In genomic region chr17:76451480-76451879, GRCh38 we compare ENCODE assay signal across 1 cellular context.
TF ChIP-seq lines count a peak whose summit lies in the region.

No MANE protein-coding gene starts in this region.

TF ChIP-seq in GM23338, 12 proteins besides CTCF, POLR2A, EP300 and RAD21 (continued from another document):
- TF ChIP-seq, protein P1, sequence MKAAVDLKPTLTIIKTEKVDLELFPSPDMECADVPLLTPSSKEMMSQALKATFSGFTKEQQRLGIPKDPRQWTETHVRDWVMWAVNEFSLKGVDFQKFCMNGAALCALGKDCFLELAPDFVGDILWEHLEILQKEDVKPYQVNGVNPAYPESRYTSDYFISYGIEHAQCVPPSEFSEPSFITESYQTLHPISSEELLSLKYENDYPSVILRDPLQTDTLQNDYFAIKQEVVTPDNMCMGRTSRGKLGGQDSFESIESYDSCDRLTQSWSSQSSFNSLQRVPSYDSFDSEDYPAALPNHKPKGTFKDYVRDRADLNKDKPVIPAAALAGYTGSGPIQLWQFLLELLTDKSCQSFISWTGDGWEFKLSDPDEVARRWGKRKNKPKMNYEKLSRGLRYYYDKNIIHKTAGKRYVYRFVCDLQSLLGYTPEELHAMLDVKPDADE (IDR thresholded peaks at IDR 0.05): no peak
- TF ChIP-seq EZH2 (IDR thresholded peaks at IDR 0.05; ENCODE audit: low read depth, unreplicated experiment) (no peak), EZH2phosphoT487 (IDR thresholded peaks at IDR 0.05; ENCODE audit: unreplicated experiment) (no peak), POLR2AphosphoS5 (IDR thresholded peaks at IDR 0.05; ENCODE audit: low read depth) (no peak), JUNB (IDR thresholded peaks at IDR 0.05; ENCODE audit: unreplicated experiment) (no peak), NANOG (IDR thresholded peaks at IDR 0.05; ENCODE audit: borderline replicate concordance) (no peak)
- TF ChIP-seq, protein P2, sequence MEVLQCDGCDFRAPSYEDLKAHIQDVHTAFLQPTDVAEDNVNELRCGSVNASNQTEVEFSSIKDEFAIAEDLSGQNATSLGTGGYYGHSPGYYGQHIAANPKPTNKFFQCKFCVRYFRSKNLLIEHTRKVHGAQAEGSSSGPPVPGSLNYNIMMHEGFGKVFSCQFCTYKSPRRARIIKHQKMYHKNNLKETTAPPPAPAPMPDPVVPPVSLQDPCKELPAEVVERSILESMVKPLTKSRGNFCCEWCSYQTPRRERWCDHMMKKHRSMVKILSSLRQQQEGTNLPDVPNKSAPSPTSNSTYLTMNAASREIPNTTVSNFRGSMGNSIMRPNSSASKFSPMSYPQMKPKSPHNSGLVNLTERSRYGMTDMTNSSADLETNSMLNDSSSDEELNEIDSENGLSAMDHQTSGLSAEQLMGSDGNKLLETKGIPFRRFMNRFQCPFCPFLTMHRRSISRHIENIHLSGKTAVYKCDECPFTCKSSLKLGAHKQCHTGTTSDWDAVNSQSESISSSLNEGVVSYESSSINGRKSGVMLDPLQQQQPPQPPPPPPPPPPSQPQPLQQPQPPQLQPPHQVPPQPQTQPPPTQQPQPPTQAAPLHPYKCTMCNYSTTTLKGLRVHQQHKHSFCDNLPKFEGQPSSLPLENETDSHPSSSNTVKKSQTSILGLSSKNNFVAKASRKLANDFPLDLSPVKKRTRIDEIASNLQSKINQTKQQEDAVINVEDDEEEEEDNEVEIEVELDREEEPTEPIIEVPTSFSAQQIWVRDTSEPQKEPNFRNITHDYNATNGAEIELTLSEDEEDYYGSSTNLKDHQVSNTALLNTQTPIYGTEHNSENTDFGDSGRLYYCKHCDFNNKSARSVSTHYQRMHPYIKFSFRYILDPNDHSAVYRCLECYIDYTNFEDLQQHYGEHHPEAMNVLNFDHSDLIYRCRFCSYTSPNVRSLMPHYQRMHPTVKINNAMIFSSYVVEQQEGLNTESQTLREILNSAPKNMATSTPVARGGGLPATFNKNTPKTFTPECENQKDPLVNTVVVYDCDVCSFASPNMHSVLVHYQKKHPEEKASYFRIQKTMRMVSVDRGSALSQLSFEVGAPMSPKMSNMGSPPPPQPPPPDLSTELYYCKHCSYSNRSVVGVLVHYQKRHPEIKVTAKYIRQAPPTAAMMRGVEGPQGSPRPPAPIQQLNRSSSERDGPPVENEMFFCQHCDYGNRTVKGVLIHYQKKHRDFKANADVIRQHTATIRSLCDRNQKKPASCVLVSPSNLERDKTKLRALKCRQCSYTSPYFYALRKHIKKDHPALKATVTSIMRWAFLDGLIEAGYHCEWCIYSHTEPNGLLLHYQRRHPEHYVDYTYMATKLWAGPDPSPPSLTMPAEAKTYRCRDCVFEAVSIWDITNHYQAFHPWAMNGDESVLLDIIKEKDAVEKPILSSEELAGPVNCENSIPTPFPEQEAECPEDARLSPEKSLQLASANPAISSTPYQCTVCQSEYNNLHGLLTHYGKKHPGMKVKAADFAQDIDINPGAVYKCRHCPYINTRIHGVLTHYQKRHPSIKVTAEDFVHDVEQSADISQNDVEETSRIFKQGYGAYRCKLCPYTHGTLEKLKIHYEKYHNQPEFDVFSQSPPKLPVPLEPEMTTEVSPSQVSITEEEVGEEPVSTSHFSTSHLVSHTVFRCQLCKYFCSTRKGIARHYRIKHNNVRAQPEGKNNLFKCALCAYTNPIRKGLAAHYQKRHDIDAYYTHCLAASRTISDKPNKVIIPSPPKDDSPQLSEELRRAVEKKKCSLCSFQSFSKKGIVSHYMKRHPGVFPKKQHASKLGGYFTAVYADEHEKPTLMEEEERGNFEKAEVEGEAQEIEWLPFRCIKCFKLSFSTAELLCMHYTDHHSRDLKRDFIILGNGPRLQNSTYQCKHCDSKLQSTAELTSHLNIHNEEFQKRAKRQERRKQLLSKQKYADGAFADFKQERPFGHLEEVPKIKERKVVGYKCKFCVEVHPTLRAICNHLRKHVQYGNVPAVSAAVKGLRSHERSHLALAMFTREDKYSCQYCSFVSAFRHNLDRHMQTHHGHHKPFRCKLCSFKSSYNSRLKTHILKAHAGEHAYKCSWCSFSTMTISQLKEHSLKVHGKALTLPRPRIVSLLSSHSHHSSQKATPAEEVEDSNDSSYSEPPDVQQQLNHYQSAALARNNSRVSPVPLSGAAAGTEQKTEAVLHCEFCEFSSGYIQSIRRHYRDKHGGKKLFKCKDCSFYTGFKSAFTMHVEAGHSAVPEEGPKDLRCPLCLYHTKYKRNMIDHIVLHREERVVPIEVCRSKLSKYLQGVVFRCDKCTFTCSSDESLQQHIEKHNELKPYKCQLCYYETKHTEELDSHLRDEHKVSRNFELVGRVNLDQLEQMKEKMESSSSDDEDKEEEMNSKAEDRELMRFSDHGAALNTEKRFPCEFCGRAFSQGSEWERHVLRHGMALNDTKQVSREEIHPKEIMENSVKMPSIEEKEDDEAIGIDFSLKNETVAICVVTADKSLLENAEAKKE (CRISPR knock-in tag; IDR thresholded peaks at IDR 0.05): no peak
